8 cellular contexts compared by ENCODE assay signal in genomic region chr3:184315871-184316661, GRCh38. TPM values are rescaled to one million over a fixed set of nuclear protein-coding genes. Genes with fewer than 3 reads are reported as not detected.
A peak's percentile ranks its signal among the peaks of the same experiment; 100 is the strongest.
DNase-seq lines count a peak whose midpoint lies in the region; ATAC-seq and TF ChIP-seq lines count a peak whose summit lies in the region.

No MANE protein-coding gene starts in this region.

- H3K4me3 ChIP-seq in HL-60 (replicated peaks; ENCODE audit: insufficient read depth, low read length) (peak overlapping the region; percentile 88), astrocyte of the cerebellum (ENCODE audit: low read depth, low read length) (peak overlapping the region; percentile 93), lower leg skin (ENCODE audit: low read depth, poor library complexity, severe bottlenecking) (peak overlapping the region; percentile 57), urinary bladder (ENCODE audit: low read depth, low read length) (peak overlapping the region; percentile 97)

- TF ChIP-seq CTCF in 22Rv1 (IDR thresholded peaks at IDR 0.05) (no peak), HL-60 (IDR thresholded peaks at IDR 0.05; ENCODE audit: insufficient read depth, low read length) (no peak), astrocyte of the cerebellum (IDR thresholded peaks at IDR 0.05; ENCODE audit: low read depth, low read length, missing control alignments) (no peak), lower leg skin (IDR thresholded peaks at IDR 0.05) (no peak)

- DNase-seq in HL-60 (ENCODE audit: low read depth in 1 of 2, low spot score in 1 of 2) (no peak), astrocyte of the cerebellum (ENCODE audit: low read depth) (no peak), lower leg skin (ENCODE audit: low spot score in 2 of 2) (no peak), activated gamma-delta T cell treated with Interleukin-2 at 50 U/mL for 16 hours (no peak)

- peaks cover 3% of the 10 kb centered on the region for H3K36me3 ChIP-seq in urinary bladder (ENCODE audit: insufficient read depth)

- in situ Hi-C loops in astrocyte of the cerebellum (cut with HindIII; ENCODE audit: low sequenced_read_pairs), result no loop called here

- intact Hi-C loops in lower leg skin (cut with DNase I; ENCODE audit: low total_unique reads), result no loop called here

- H3K27ac ChIP-seq in 22Rv1 (peak overlapping the region; percentile 95), HL-60 (replicated peaks) (peak overlapping the region; percentile 98), urinary bladder (ENCODE audit: low read depth) (peak overlapping the region; percentile 73)

- H3K4me1 ChIP-seq in urinary bladder (ENCODE audit: insufficient read depth), result no peaks in the 10 kb centered on the region

- 19 to 22% methylated on average over 15 to 16 of the region's 16 CpGs for WGBS in lower leg skin, 2 donors
- 27% methylated on average over 16 of the region's 16 CpGs for WGBS in urinary bladder

- no peaks in the 10 kb centered on the region for H3K27me3 ChIP-seq in HL-60 (ENCODE audit: insufficient read depth, poor library complexity, severe bottlenecking)

- no peak for TF ChIP-seq POLR2A in lower leg skin (IDR thresholded peaks at IDR 0.05)

- ATAC-seq in GM19328 (IDR thresholded peaks at IDR 0.05; ENCODE audit: unreplicated experiment) (no peak), HG03095 (IDR thresholded peaks at IDR 0.05; ENCODE audit: unreplicated experiment) (no peak)

RNA-seq across cellular contexts. Expression of gene EIF4G1, which starts 1.7 kb away (rescaled TPM):
- total RNA-seq in lower leg skin (100 to 1,000 TPM; 418 to 445 (median 433) TPM), urinary bladder (117 TPM)
- polyA plus RNA-seq in urinary bladder, result 224 TPM

RNA-seq across cellular contexts. Expression of gene PSMD2, which starts 17.0 kb away (rescaled TPM):
- 100 to 1,000 TPM; 194 to 263 (median 211) TPM for total RNA-seq in lower leg skin
- total RNA-seq in urinary bladder, result 121 TPM
- 205 TPM for polyA plus RNA-seq in urinary bladder

RNA-seq across cellular contexts. Expression of gene FAM131A, which starts 21.3 kb away (rescaled TPM):
- 10 to 100 TPM; 60.3 to 81.7 (median 66.9) TPM for total RNA-seq in lower leg skin
- 15.9 TPM for total RNA-seq in urinary bladder
- 31.0 TPM for polyA plus RNA-seq in urinary bladder

RNA-seq across cellular contexts. Expression of gene ECE2, which starts 40.2 kb away (rescaled TPM):
- total RNA-seq in lower leg skin (not detected), urinary bladder (not detected)
- polyA plus RNA-seq in urinary bladder, result 0.49 TPM

RNA-seq across cellular contexts. Expression of gene CLCN2, which starts 45.3 kb away (rescaled TPM):
- total RNA-seq in lower leg skin (1 to 10 TPM; 1.7 to 6.0 (median 4.0) TPM), urinary bladder (4.7 TPM)
- polyA plus RNA-seq in urinary bladder, result 4.8 TPM
